1 cellular context compared by ENCODE assay signal in genomic region chrX:38327007-38327774, GRCh38.
TF ChIP-seq lines count a peak whose summit lies in the region.

A gene with protein sequence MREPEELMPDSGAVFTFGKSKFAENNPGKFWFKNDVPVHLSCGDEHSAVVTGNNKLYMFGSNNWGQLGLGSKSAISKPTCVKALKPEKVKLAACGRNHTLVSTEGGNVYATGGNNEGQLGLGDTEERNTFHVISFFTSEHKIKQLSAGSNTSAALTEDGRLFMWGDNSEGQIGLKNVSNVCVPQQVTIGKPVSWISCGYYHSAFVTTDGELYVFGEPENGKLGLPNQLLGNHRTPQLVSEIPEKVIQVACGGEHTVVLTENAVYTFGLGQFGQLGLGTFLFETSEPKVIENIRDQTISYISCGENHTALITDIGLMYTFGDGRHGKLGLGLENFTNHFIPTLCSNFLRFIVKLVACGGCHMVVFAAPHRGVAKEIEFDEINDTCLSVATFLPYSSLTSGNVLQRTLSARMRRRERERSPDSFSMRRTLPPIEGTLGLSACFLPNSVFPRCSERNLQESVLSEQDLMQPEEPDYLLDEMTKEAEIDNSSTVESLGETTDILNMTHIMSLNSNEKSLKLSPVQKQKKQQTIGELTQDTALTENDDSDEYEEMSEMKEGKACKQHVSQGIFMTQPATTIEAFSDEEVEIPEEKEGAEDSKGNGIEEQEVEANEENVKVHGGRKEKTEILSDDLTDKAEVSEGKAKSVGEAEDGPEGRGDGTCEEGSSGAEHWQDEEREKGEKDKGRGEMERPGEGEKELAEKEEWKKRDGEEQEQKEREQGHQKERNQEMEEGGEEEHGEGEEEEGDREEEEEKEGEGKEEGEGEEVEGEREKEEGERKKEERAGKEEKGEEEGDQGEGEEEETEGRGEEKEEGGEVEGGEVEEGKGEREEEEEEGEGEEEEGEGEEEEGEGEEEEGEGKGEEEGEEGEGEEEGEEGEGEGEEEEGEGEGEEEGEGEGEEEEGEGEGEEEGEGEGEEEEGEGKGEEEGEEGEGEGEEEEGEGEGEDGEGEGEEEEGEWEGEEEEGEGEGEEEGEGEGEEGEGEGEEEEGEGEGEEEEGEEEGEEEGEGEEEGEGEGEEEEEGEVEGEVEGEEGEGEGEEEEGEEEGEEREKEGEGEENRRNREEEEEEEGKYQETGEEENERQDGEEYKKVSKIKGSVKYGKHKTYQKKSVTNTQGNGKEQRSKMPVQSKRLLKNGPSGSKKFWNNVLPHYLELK (minus strand): TSS chrX:38327509. CDS start chrX:38327367, 142 bp downstream.

TF ChIP-seq in K562, 482 proteins besides CTCF, POLR2A, EP300 and RAD21 (continued from another document and continues in another):
- TF ChIP-seq NCOA4 (IDR thresholded peaks at IDR 0.05; ENCODE audit: partially characterized antibody) = no peak
- TF ChIP-seq TEAD1 (CRISPR knock-in tag; IDR thresholded peaks at IDR 0.05) = 0 out of 4 replicates have a peak, but pooled peaks of 1 of the 2 experiments have one; percentile 48
- no peak for TF ChIP-seq PRPF4 (IDR thresholded peaks at IDR 0.05; ENCODE audit: insufficient read depth, low read depth, low read length, poor library complexity, severe bottlenecking)
- no peak for TF ChIP-seq SMAD1 (IDR thresholded peaks at IDR 0.05; ENCODE audit: low read depth, low read length, partially characterized antibody)
- 0 out of 2 replicates have a peak, but pooled peaks have one; percentile 9 for TF ChIP-seq EGR1 (conservative IDR thresholded peaks at IDR 0.05)
- no peak; the same call in 1 of the 2 replicates for TF ChIP-seq XRCC5 (IDR thresholded peaks at IDR 0.05; ENCODE audit: low read depth, low read length)
- TF ChIP-seq FUS (optimal IDR thresholded peaks at IDR 0.05; ENCODE audit: low read depth, low read length) = no peak
- no peak for TF ChIP-seq ZNF239 (CRISPR knock-in tag; IDR thresholded peaks at IDR 0.05)
- no peak for TF ChIP-seq BRD9 (IDR thresholded peaks at IDR 0.05; ENCODE audit: low read depth, partially characterized antibody)
- TF ChIP-seq ZNF436 (CRISPR knock-in tag; IDR thresholded peaks at IDR 0.05) = no peak
- TF ChIP-seq, protein P1, sequence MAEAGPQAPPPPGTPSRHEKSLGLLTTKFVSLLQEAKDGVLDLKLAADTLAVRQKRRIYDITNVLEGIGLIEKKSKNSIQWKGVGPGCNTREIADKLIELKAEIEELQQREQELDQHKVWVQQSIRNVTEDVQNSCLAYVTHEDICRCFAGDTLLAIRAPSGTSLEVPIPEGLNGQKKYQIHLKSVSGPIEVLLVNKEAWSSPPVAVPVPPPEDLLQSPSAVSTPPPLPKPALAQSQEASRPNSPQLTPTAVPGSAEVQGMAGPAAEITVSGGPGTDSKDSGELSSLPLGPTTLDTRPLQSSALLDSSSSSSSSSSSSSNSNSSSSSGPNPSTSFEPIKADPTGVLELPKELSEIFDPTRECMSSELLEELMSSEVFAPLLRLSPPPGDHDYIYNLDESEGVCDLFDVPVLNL (CRISPR knock-in tag; IDR thresholded peaks at IDR 0.05; ENCODE audit: low read depth) = no peak
- peak; percentile 90 for TF ChIP-seq ZFX (CRISPR knock-in tag; IDR thresholded peaks at IDR 0.05)
- TF ChIP-seq CEBPB (tag; IDR thresholded peaks at IDR 0.05) = peak; percentile 72; the same call in 1 of the 2 replicates
- no peak for TF ChIP-seq NR2F6 (CRISPR knock-in tag; IDR thresholded peaks at IDR 0.05)
- no peak for TF ChIP-seq SNRNP70 (optimal IDR thresholded peaks at IDR 0.05; ENCODE audit: low read depth, low read length)
- TF ChIP-seq CHD2 (IDR thresholded peaks at IDR 0.05; ENCODE audit: low read depth, low read length) = no peak
- no peak for TF ChIP-seq CBFB (CRISPR knock-in tag; IDR thresholded peaks at IDR 0.05)
- TF ChIP-seq SRF (CRISPR knock-in tag; IDR thresholded peaks at IDR 0.05) = no peak
- peak; percentile 57 for TF ChIP-seq MYC (IDR thresholded peaks at IDR 0.05; ENCODE audit: low read depth, low read length)
- TF ChIP-seq MYC (CRISPR knock-in tag; IDR thresholded peaks at IDR 0.05; ENCODE audit: borderline replicate concordance, low read depth) = no peak
- no peak for TF ChIP-seq CREB3 (tag; conservative IDR thresholded peaks at IDR 0.05; ENCODE audit: low read depth)
- peak; percentile 57; the same call in 1 of the 2 replicates for TF ChIP-seq ZBTB7A (IDR thresholded peaks at IDR 0.05; ENCODE audit: borderline replicate concordance, control insufficient read depth, low read depth, low read length)
- TF ChIP-seq HOMEZ (CRISPR knock-in tag; IDR thresholded peaks at IDR 0.05) = no peak
- no peak for TF ChIP-seq ELF4 (CRISPR knock-in tag; IDR thresholded peaks at IDR 0.05)
- TF ChIP-seq HDGF (IDR thresholded peaks at IDR 0.05) = no peak
- no peak for TF ChIP-seq TCF7 (IDR thresholded peaks at IDR 0.05; ENCODE audit: borderline replicate concordance)
- peak; percentile 73 for TF ChIP-seq ETV1 (tag; conservative IDR thresholded peaks at IDR 0.05; ENCODE audit: low read depth)
- no peak for TF ChIP-seq HDAC3 (IDR thresholded peaks at IDR 0.05; ENCODE audit: borderline replicate concordance, partially characterized antibody)
- TF ChIP-seq CHD1 (IDR thresholded peaks at IDR 0.05; ENCODE audit: low read length) = no peak
- no peak for TF ChIP-seq PTTG1 (tag; IDR thresholded peaks at IDR 0.05; ENCODE audit: low read depth)
- TF ChIP-seq ZNF347 (CRISPR knock-in tag; IDR thresholded peaks at IDR 0.05; ENCODE audit: low read depth) = no peak
- no peak for TF ChIP-seq MLLT1 (IDR thresholded peaks at IDR 0.05)
- no peak for TF ChIP-seq RBM15 (IDR thresholded peaks at IDR 0.05; ENCODE audit: insufficient read depth, low read length)
- peak; percentile 90 for TF ChIP-seq FOXJ2 (tag; IDR thresholded peaks at IDR 0.05)
- TF ChIP-seq FOXM1 (IDR thresholded peaks at IDR 0.05; ENCODE audit: low read depth) = no peak
- no peak for TF ChIP-seq FOXM1 (CRISPR knock-in tag; IDR thresholded peaks at IDR 0.05; ENCODE audit: low read depth)
- TF ChIP-seq CHD4 (IDR thresholded peaks at IDR 0.05; ENCODE audit: insufficient read depth, insufficient replicate concordance, low read depth, low read length, poor library complexity, severe bottlenecking) = no peak
- TF ChIP-seq MEF2D (tag; conservative IDR thresholded peaks at IDR 0.05; ENCODE audit: low read depth) = no peak
- TF ChIP-seq SIN3A (IDR thresholded peaks at IDR 0.05; ENCODE audit: borderline replicate concordance in 2 of 2, control insufficient read depth in 1 of 2, low read depth in 2 of 2, low read length in 2 of 2) = peak; percentile 58 to 84; a peak in 2 of 4 replicates
- no peak for TF ChIP-seq ADNP (tag; IDR thresholded peaks at IDR 0.05)
- TF ChIP-seq, protein P2, sequence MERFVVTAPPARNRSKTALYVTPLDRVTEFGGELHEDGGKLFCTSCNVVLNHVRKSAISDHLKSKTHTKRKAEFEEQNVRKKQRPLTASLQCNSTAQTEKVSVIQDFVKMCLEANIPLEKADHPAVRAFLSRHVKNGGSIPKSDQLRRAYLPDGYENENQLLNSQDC (CRISPR knock-in tag; IDR thresholded peaks at IDR 0.05) = no peak
- peak; percentile 73 for TF ChIP-seq RNF2 (IDR thresholded peaks at IDR 0.05)
- TF ChIP-seq FOXP1 (CRISPR knock-in tag; IDR thresholded peaks at IDR 0.05) = no peak
- no peak for TF ChIP-seq TEAD4 (IDR thresholded peaks at IDR 0.05; ENCODE audit: low read length)
- TF ChIP-seq TEAD4 (CRISPR knock-in tag; IDR thresholded peaks at IDR 0.05; ENCODE audit: borderline replicate concordance) = no peak
- no peak for TF ChIP-seq GTF2A2 (tag; IDR thresholded peaks at IDR 0.05)
- TF ChIP-seq LARP7 (IDR thresholded peaks at IDR 0.05) = no peak
- peak; percentile 53 to 97; a peak in 3 of 4 replicates for TF ChIP-seq HDAC1 (IDR thresholded peaks at IDR 0.05)
- TF ChIP-seq HCFC1 (IDR thresholded peaks at IDR 0.05; ENCODE audit: low read depth, low read length) = peak; percentile 53
- peak; percentile 80 for TF ChIP-seq POLR2G (IDR thresholded peaks at IDR 0.05; ENCODE audit: low read depth, low read length)
- TF ChIP-seq ZNF253 (CRISPR knock-in tag; conservative IDR thresholded peaks at IDR 0.05) = no peak
- no peak for TF ChIP-seq ARNT (IDR thresholded peaks at IDR 0.05)
- no peak; the same call in 1 of the 2 replicates for TF ChIP-seq ATF1 (CRISPR knock-in tag; IDR thresholded peaks at IDR 0.05)
- no peak; the same call in 1 of the 2 replicates for TF ChIP-seq ATF1 (tag; IDR thresholded peaks at IDR 0.05)
- TF ChIP-seq, protein P3, sequence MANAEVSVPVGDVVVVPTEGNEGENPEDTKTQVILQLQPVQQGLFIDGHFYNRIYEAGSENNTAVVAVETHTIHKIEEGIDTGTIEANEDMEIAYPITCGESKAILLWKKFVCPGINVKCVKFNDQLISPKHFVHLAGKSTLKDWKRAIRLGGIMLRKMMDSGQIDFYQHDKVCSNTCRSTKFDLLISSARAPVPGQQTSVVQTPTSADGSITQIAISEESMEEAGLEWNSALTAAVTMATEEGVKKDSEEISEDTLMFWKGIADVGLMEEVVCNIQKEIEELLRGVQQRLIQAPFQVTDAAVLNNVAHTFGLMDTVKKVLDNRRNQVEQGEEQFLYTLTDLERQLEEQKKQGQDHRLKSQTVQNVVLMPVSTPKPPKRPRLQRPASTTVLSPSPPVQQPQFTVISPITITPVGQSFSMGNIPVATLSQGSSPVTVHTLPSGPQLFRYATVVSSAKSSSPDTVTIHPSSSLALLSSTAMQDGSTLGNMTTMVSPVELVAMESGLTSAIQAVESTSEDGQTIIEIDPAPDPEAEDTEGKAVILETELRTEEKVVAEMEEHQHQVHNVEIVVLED (CRISPR knock-in tag; IDR thresholded peaks at IDR 0.05) = no peak
- TF ChIP-seq ZNF174 (CRISPR knock-in tag; IDR thresholded peaks at IDR 0.05) = no peak
- TF ChIP-seq MBD2 (IDR thresholded peaks at IDR 0.05; ENCODE audit: borderline replicate concordance, low read depth) = no peak
- no peak for TF ChIP-seq RBM25 (IDR thresholded peaks at IDR 0.05; ENCODE audit: low read depth, low read length, severe bottlenecking)
- no peak for TF ChIP-seq GTF2E2 (tag; IDR thresholded peaks at IDR 0.05)
- no peak for TF ChIP-seq PHB (CRISPR knock-in tag; IDR thresholded peaks at IDR 0.05)
- TF ChIP-seq TRIM28 (IDR thresholded peaks at IDR 0.05) = no peak
- no peak for TF ChIP-seq ZNF79 (CRISPR knock-in tag; IDR thresholded peaks at IDR 0.05; ENCODE audit: low read depth)
- TF ChIP-seq, protein P4, sequence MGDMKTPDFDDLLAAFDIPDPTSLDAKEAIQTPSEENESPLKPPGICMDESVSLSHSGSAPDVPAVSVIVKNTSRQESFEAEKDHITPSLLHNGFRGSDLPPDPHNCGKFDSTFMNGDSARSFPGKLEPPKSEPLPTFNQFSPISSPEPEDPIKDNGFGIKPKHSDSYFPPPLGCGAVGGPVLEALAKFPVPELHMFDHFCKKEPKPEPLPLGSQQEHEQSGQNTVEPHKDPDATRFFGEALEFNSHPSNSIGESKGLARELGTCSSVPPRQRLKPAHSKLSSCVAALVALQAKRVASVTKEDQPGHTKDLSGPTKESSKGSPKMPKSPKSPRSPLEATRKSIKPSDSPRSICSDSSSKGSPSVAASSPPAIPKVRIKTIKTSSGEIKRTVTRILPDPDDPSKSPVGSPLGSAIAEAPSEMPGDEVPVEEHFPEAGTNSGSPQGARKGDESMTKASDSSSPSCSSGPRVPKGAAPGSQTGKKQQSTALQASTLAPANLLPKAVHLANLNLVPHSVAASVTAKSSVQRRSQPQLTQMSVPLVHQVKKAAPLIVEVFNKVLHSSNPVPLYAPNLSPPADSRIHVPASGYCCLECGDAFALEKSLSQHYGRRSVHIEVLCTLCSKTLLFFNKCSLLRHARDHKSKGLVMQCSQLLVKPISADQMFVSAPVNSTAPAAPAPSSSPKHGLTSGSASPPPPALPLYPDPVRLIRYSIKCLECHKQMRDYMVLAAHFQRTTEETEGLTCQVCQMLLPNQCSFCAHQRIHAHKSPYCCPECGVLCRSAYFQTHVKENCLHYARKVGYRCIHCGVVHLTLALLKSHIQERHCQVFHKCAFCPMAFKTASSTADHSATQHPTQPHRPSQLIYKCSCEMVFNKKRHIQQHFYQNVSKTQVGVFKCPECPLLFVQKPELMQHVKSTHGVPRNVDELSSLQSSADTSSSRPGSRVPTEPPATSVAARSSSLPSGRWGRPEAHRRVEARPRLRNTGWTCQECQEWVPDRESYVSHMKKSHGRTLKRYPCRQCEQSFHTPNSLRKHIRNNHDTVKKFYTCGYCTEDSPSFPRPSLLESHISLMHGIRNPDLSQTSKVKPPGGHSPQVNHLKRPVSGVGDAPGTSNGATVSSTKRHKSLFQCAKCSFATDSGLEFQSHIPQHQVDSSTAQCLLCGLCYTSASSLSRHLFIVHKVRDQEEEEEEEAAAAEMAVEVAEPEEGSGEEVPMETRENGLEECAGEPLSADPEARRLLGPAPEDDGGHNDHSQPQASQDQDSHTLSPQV (IDR thresholded peaks at IDR 0.05) = no peak
- TF ChIP-seq ARID2 (IDR thresholded peaks at IDR 0.05) = no peak
- no peak for TF ChIP-seq ZNF316 (IDR thresholded peaks at IDR 0.05)
- TF ChIP-seq BRF1 (IDR thresholded peaks at IDR 0.05; ENCODE audit: borderline replicate concordance, extremely low read depth, insufficient read length) = no peak
- no peak for TF ChIP-seq MCM7 (IDR thresholded peaks at IDR 0.05)
